ENCODE assay signal across 1 cellular context in genomic region chr17:60383379-60383778, GRCh38.
TF ChIP-seq lines count a peak whose summit lies in the region.

No MANE protein-coding gene starts in this region.

TF ChIP-seq in K562, 482 proteins besides CTCF, POLR2A, EP300 and RAD21 (continued from another document):
- TF ChIP-seq PCBP1 (IDR thresholded peaks at IDR 0.05; ENCODE audit: low read depth, low read length, poor library complexity, severe bottlenecking), result no peak
TF ChIP-seq in K562: peak in this region for 14.
